In genomic region chr9:18890372-18890771, GRCh38 we compare ENCODE assay signal across 13 cellular contexts.
DNase-seq lines count a peak whose midpoint lies in the region; ATAC-seq and TF ChIP-seq lines count a peak whose summit lies in the region.
"Had no signal": no experiment of that assay in that cellular context is flagged by ENCODE, and none has a peak within 500 bp of the region (broad histone marks: within the 10 kb centered on the region; RNA-seq: fewer than 3 reads in every experiment).

No MANE protein-coding gene starts in this region.

- CTCF ChIA-PET in HEK293T (lab: Yijun Ruan, JAX), result no interaction called here

- H3K4me3 ChIP-seq in fibroblast of villous mesenchyme (ENCODE audit: low read depth, low read length), result no peak overlapping the region
- H3K4me3 ChIP-seq: thyroid gland had no signal

- ATAC-seq in GM18520 (IDR thresholded peaks at IDR 0.05; ENCODE audit: unreplicated experiment), result peak; percentile 57
- ATAC-seq: left lobe of liver had no signal

- DNase-seq in HEK293T (ENCODE audit: extremely low spot score), result no peak
- peak; percentile 84 for DNase-seq in NCI-H226
- peak; percentile 29 for DNase-seq in fibroblast of villous mesenchyme (ENCODE audit: low read depth)
- no peak for DNase-seq in putamen (ENCODE audit: low spot score)
- DNase-seq in activated CD4-positive, alpha-beta T cell treated with anti-CD3 and anti-CD28 coated beads for 1 hour, result no peak
- DNase-seq in NCI-H1092 treated with DMSO at 0.1 percent for 48 hours (lab: John Stamatoyannopoulos, UW), result no peak
- DNase-seq in superior temporal gyrus (ENCODE audit: extremely low spot score), result no peak
- DNase-seq: activated B cell treated with CpG ODN at 0.5 μM for 24 hours, DND-41, NCI-H524 treated with DMSO at 0.1 percent for 48 hours, thyroid gland had no signal

- POLR2A ChIA-PET in HEK293T (lab: Yijun Ruan, JAX), result no interaction called here

- TF ChIP-seq CTCF in fibroblast of villous mesenchyme (IDR thresholded peaks at IDR 0.05; ENCODE audit: insufficient read depth, low read depth, low read length), result no peak

TF ChIP-seq in HEK293T, 16 proteins besides CTCF, POLR2A, EP300 and RAD21:
- 0 out of 2 replicates have a peak, but pooled peaks have one; percentile 12 for TF ChIP-seq PKNOX1 (IDR thresholded peaks at IDR 0.05)
- TF ChIP-seq HDGF (IDR thresholded peaks at IDR 0.05; ENCODE audit: borderline replicate concordance), result no peak

Comparison
In these comparisons a context has a peak if more than half of its experiments do, and no peak if none do; other contexts are left out.
1. DNase-seq: peak in NCI-H226 (single experiment) and fibroblast of villous mesenchyme (single experiment); none in HEK293T (single experiment), putamen (single experiment), activated CD4-positive, alpha-beta T cell treated with anti-CD3 and anti-CD28 coated beads for 1 hour (single experiment), NCI-H1092 treated with DMSO at 0.1 percent for 48 hours (single experiment) and superior temporal gyrus (single experiment).